Comparison of ENCODE assay signal across 7 cellular contexts in genomic region chr22:23716811-23717801, GRCh38. TPM values are rescaled to one million over a fixed set of nuclear protein-coding genes. Genes with fewer than 3 reads are reported as not detected.
DNase-seq lines count a peak whose midpoint lies in the region; ATAC-seq, FAIRE-seq and TF ChIP-seq lines count a peak whose summit lies in the region.

No MANE protein-coding gene starts in this region.

- H3K4me1 Mint-ChIP-seq in activated CD4-positive, alpha-beta T cell treated with anti-CD3 and anti-CD28 coated beads for 36 hours, result peaks cover 24% of the 10 kb centered on the region
- peaks cover 7% of the 10 kb centered on the region for H3K4me1 Mint-ChIP-seq in chondrocyte (ENCODE audit: low read depth)

- peaks cover 16% of the 10 kb centered on the region for H3K36me3 Mint-ChIP-seq in activated CD4-positive, alpha-beta T cell treated with anti-CD3 and anti-CD28 coated beads for 36 hours (ENCODE audit: low read depth)
- H3K36me3 Mint-ChIP-seq in chondrocyte (ENCODE audit: low read depth), result peaks cover 9% of the 10 kb centered on the region

- H3K27me3 Mint-ChIP-seq in activated CD4-positive, alpha-beta T cell treated with anti-CD3 and anti-CD28 coated beads for 36 hours, result no peaks in the 10 kb centered on the region
- no peaks in the 10 kb centered on the region for H3K27me3 Mint-ChIP-seq in chondrocyte (ENCODE audit: low read depth)

- POLR2A ChIA-PET in activated CD4-positive, alpha-beta T cell treated with anti-CD3 and anti-CD28 coated beads for 36 hours (lab: Charles Lee), result interaction anchor here (1.5 kb wide), 1 partner anchor 177 kb away, joined by 3 read pairs; the partner anchor contains the start of gene MIF

- CTCF ChIA-PET in activated CD4-positive, alpha-beta T cell treated with anti-CD3 and anti-CD28 coated beads for 36 hours (lab: Charles Lee), result interaction anchor here (0.7 to 1.6 kb wide), 3 partner anchors 10 to 50 kb away, joined by 3 to 4 read pairs (median 3); no protein-coding TSS in a partner anchor

- peak; percentile 91 for FAIRE-seq in GM18507 (lab: Jason Lieb, UNC)

- DNase-seq in GM18507 (ENCODE audit: extremely low spot score, insufficient read length, low read depth), result peak; percentile 85
- peak; percentile 56 for DNase-seq in NCI-H460 (ENCODE audit: extremely low read depth, low read depth)
- peak; percentile 89 for DNase-seq in activated CD4-positive, alpha-beta T cell treated with anti-CD3 and anti-CD28 coated beads for 36 hours
- DNase-seq in chondrocyte (ENCODE audit: low spot score), result no peak
- DNase-seq in kidney epithelial cell (ENCODE audit: low read depth), result peak; percentile 18
- peak; percentile 63 to 74 for DNase-seq in stimulated activated CD4-positive, alpha-beta T cell treated with anti-CD3 and anti-CD28 coated beads, Interleukin-15, amount 100 ng/mL, for 1 hour (ENCODE audit: low read depth in 1 of 2, low spot score in 1 of 2)

- H3K4me3 ChIP-seq in kidney epithelial cell (ENCODE audit: low read depth, low read length), result peak overlapping the region; percentile 72

- peak overlapping the region; percentile 73 for H3K4me3 Mint-ChIP-seq in activated CD4-positive, alpha-beta T cell treated with anti-CD3 and anti-CD28 coated beads for 36 hours
- peak overlapping the region; percentile 73 for H3K4me3 Mint-ChIP-seq in chondrocyte (ENCODE audit: unreplicated experiment)

- H3K36me3 ChIP-seq in kidney epithelial cell (ENCODE audit: control insufficient read depth, insufficient read depth, low read length), result no peaks in the 10 kb centered on the region

- no peaks in the 10 kb centered on the region for H3K9me3 Mint-ChIP-seq in activated CD4-positive, alpha-beta T cell treated with anti-CD3 and anti-CD28 coated beads for 36 hours (ENCODE audit: low read depth)
- H3K9me3 Mint-ChIP-seq in chondrocyte (ENCODE audit: low read depth), result no peaks in the 10 kb centered on the region

- TF ChIP-seq CTCF in chondrocyte (IDR thresholded peaks at IDR 0.05) (peak; percentile 14), kidney epithelial cell (IDR thresholded peaks at IDR 0.05; ENCODE audit: insufficient read depth, low read length, poor library complexity, severe bottlenecking) (no peak)

- H3K27me3 ChIP-seq in kidney epithelial cell (ENCODE audit: control insufficient read depth, insufficient read depth, low read length), result no peaks in the 10 kb centered on the region

- intact Hi-C loops in activated CD4-positive, alpha-beta T cell treated with anti-CD3 and anti-CD28 coated beads for 36 hours (cut with DNase I, micrococcal nuclease), result loop anchor here (1.0 to 10.0 kb wide), 6 partner anchors 21 to 390 kb away; partner anchors contain the start of genes CABIN1 (in 1 of the 2) and ZNF70 (in 1 of the 2)

- H3K27ac Mint-ChIP-seq in activated CD4-positive, alpha-beta T cell treated with anti-CD3 and anti-CD28 coated beads for 36 hours, result peak overlapping the region; percentile 73
- H3K27ac Mint-ChIP-seq in chondrocyte (ENCODE audit: unreplicated experiment), result peak overlapping the region; percentile 74

- peak; percentile 89 for ATAC-seq in HG03108 (IDR thresholded peaks at IDR 0.05; ENCODE audit: unreplicated experiment)
- ATAC-seq in activated CD4-positive, alpha-beta T cell treated with anti-CD3 and anti-CD28 coated beads for 36 hours, result peak; percentile 90

RNA-seq across cellular contexts. Expression of gene RGL4, which starts 26.3 kb away (rescaled TPM):
- total RNA-seq in NCI-H460 (2014; rRNA removed; shearing (Covaris generic)), result 0.07 TPM in 1 of 2 replicates, not detected in the other
- polyA plus RNA-seq in NCI-H460 (2014; cell fraction: nucleus; rRNA removed), result not detected in 2 replicates
- total RNA-seq in activated CD4-positive, alpha-beta T cell treated with anti-CD3 and anti-CD28 coated beads for 36 hours, result 10 to 100 TPM; 13.5 to 14.6 TPM
- total RNA-seq in chondrocyte (not detected in 3 replicates), kidney epithelial cell (not detected in 2 replicates)

RNA-seq across cellular contexts. Expression of gene ZNF70, which starts 33.8 kb away (rescaled TPM):
- 1.9 and 3.0 TPM in 2 replicates for total RNA-seq in NCI-H460 (2014; rRNA removed; shearing (Covaris generic))
- polyA plus RNA-seq in NCI-H460 (2014; cell fraction: nucleus; rRNA removed), result 1.4 and 3.0 TPM in 2 replicates
- 1 to 10 TPM; 1.6 to 1.7 TPM for total RNA-seq in activated CD4-positive, alpha-beta T cell treated with anti-CD3 and anti-CD28 coated beads for 36 hours
- 11.9 to 12.8 TPM (median 12.1 TPM) in 3 replicates for total RNA-seq in chondrocyte
- total RNA-seq in kidney epithelial cell, result 4.1 and 4.7 TPM in 2 replicates

RNA-seq across cellular contexts. Expression of gene VPREB3, which starts 37.1 kb away (rescaled TPM):
- not detected in 2 replicates for total RNA-seq in NCI-H460 (2014; rRNA removed; shearing (Covaris generic))
- polyA plus RNA-seq in NCI-H460 (2014; cell fraction: nucleus; rRNA removed), result not detected in 2 replicates
- total RNA-seq in activated CD4-positive, alpha-beta T cell treated with anti-CD3 and anti-CD28 coated beads for 36 hours, result under 1 TPM in 1 of 2 experiments, not detected in 1; 0.80 TPM
- total RNA-seq in chondrocyte (not detected in 3 replicates), kidney epithelial cell (not detected in 2 replicates)

RNA-seq across cellular contexts. Expression of gene C22orf15, which starts 45.7 kb away (rescaled TPM):
- not detected in 2 replicates for total RNA-seq in NCI-H460 (2014; rRNA removed; shearing (Covaris generic))
- polyA plus RNA-seq in NCI-H460 (2014; cell fraction: nucleus; rRNA removed), result not detected in 2 replicates
- 1 to 10 TPM in 1 of 2 experiments, under 1 TPM in 1; 0.30 to 1.3 TPM for total RNA-seq in activated CD4-positive, alpha-beta T cell treated with anti-CD3 and anti-CD28 coated beads for 36 hours
- not detected in 3 replicates for total RNA-seq in chondrocyte
- total RNA-seq in kidney epithelial cell, result 0.34 TPM in 1 of 2 replicates, not detected in the other

RNA-seq across cellular contexts. Expression of gene CHCHD10, which starts 50.7 kb away (rescaled TPM):
- total RNA-seq in NCI-H460 (2014; rRNA removed; shearing (Covaris generic)), result 38.2 and 44.3 TPM in 2 replicates
- polyA plus RNA-seq in NCI-H460 (2014; cell fraction: nucleus; rRNA removed), result 11.2 and 54.2 TPM in 2 replicates
- 100 to 1,000 TPM; 131 to 134 TPM for total RNA-seq in activated CD4-positive, alpha-beta T cell treated with anti-CD3 and anti-CD28 coated beads for 36 hours
- total RNA-seq in chondrocyte, result 42.6 to 78.5 TPM (median 62.2 TPM) in 3 replicates
- total RNA-seq in kidney epithelial cell, result 13.5 and 21.0 TPM in 2 replicates

Comparison
In these comparisons a context has a peak if more than half of its experiments do, and no peak if none do; other contexts are left out.
1. RNA of gene RGL4, which starts 26.3 kb away (total RNA-seq): 13.5 to 14.6 TPM in activated CD4-positive, alpha-beta T cell treated with anti-CD3 and anti-CD28 coated beads for 36 hours; 0.07 TPM in NCI-H460, not detected in chondrocyte and not detected in kidney epithelial cell; every median in the first group is over 10 times any median in the second.